Comparison of ENCODE assay signal across 9 cellular contexts in the genomic region with DNA sequence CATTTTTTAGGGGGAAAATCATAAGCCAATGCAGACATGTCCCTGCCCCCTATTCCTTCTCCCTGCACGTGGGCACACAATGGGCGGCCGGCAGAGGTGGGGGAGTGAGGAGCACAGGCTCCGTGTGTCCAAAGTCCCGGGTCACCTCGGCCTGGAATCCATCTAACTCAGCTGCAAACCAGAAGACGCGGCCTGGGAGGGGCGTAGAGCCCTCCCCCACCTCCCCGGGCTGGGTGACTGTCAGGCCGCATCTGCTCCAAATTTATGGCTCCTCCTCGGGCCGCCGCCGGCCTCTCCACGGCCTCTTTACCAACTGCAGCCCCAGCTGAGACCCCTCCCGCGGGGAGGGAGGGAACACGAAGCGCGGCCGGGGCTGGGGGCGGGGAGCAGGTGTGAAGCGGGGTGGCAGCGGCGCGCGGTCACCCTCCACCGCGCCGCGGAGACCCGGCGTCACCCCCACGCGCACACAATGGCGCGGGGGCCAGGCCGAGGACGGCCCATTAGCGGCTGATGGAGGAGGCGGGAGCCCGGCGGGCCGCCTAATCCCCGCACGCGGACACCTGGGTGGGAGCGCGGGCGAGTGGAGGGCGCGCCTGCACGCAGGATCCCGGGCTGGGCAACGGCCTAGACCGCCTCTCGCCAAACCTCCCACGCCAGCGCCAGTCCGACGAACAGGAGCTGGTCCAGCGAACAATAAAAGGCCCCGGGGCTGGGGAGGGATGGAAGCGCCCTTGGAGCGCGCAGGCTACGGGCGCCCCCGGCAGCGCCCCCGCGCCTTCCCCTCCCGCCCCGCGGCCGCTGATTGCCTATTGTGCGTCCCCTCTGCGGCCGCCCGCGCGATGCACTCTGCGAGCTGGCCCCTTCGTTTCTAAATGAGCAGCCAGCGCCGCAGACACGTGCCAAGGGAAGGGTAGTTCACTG. TPM values are rescaled to one million over a fixed set of nuclear protein-coding genes. Genes with fewer than 3 reads are reported as not detected.
DNase-seq lines count a peak whose midpoint lies in the region; ATAC-seq, FAIRE-seq and TF ChIP-seq lines count a peak whose summit lies in the region.
"Had no signal": no experiment of that assay in that cellular context is flagged by ENCODE, and none has a peak within 500 bp of the region (broad histone marks: within the 10 kb centered on the region; RNA-seq: fewer than 3 reads in every experiment).

No MANE protein-coding gene starts in this region.

- peak; percentile 36 for DNase-seq in AG20443 (ENCODE audit: low spot score)
- no peak for DNase-seq in colonic mucosa
- peak; percentile 73 for DNase-seq in nephron progenitor cell
- DNase-seq in omental fat pad (ENCODE audit: low spot score), result no peak
- DNase-seq in H4 (ENCODE audit: low spot score), result no peak
- DNase-seq in natural killer cell, result no peak
- DNase-seq in small intestine, result no peak

- no peak overlapping the region for H3K27ac Mint-ChIP-seq in nephron progenitor cell
- no peak overlapping the region for H3K27ac Mint-ChIP-seq in natural killer cell

- H3K36me3 Mint-ChIP-seq in nephron progenitor cell (ENCODE audit: low read depth) (no peaks in the 10 kb centered on the region), natural killer cell (no peaks in the 10 kb centered on the region)

- H3K36me3 ChIP-seq in HUES64 (ENCODE audit: insufficient read depth, low read length), result no peaks in the 10 kb centered on the region
- H3K36me3 ChIP-seq in colonic mucosa, result no peaks in the 10 kb centered on the region
- H3K36me3 ChIP-seq in small intestine (ENCODE audit: control insufficient read depth in 2 of 2, insufficient read depth in 2 of 2, low read length in 2 of 2), result no peaks in the 10 kb centered on the region

- H3K4me3 Mint-ChIP-seq in nephron progenitor cell (peak overlapping the region; percentile 68), natural killer cell (no peak overlapping the region)

- H3K4me1 ChIP-seq in HUES64 (ENCODE audit: insufficient read depth, low read length) (peaks cover 9% of the 10 kb centered on the region; the same call in 1 of the 2 replicates), colonic mucosa (peaks cover 11% of the 10 kb centered on the region), small intestine (ENCODE audit: control insufficient read depth in 2 of 2, insufficient read depth in 1 of 2, low read depth in 1 of 2, low read length in 1 of 2) (no peaks in the 10 kb centered on the region)

- H3K4me3 ChIP-seq in HUES64 (ENCODE audit: low read length) (peak overlapping the region; percentile 28), colonic mucosa (peak overlapping the region; percentile 22), small intestine (ENCODE audit: low read depth in 1 of 2, low read length in 2 of 2) (peak overlapping the region in 1 of 2 donors; percentile 27)

- H3K27me3 ChIP-seq in HUES64 (ENCODE audit: insufficient read depth, low read length) (peaks cover 87% of the 10 kb centered on the region), colonic mucosa (peaks cover 67% of the 10 kb centered on the region), small intestine (ENCODE audit: control insufficient read depth in 2 of 2, insufficient read depth in 2 of 2, low read length in 2 of 2) (peaks cover 6 to 39% of the 10 kb centered on the region in 2 donors)

- peaks cover 39% of the 10 kb centered on the region for H3K4me1 Mint-ChIP-seq in nephron progenitor cell
- H3K4me1 Mint-ChIP-seq in natural killer cell, result peaks cover 6 to 9% of the 10 kb centered on the region in 2 donors

- 1% methylated on average over 88 of the region's 88 CpGs for WGBS in HUES64
- WGBS in small intestine, 3 donors, result 0 to 2% (median 1%) methylated on average over 71 to 88 of the region's 88 CpGs

- FAIRE-seq in small intestine (lab: Jason Lieb, UNC), result no peak

- TF ChIP-seq CTCF in colonic mucosa (IDR thresholded peaks at IDR 0.05) (no peak), nephron progenitor cell (IDR thresholded peaks at IDR 0.05) (no peak), omental fat pad (IDR thresholded peaks at IDR 0.05) (no peak), natural killer cell (IDR thresholded peaks at IDR 0.05) (no peak)

- intact Hi-C loops in colonic mucosa (cut with DNase I), result loop anchor here (5.0 to 10.0 kb wide), 3 partner anchors 37 to 197 kb away; partner anchors contain the start of genes ESAM and MSANTD2
- intact Hi-C loops in natural killer cell (cut with micrococcal nuclease), result loop anchor here (10.0 kb wide), 1 partner anchor 75 kb away; the partner anchor contains the start of gene ESAM

- peaks cover 6% of the 10 kb centered on the region for H3K9me3 Mint-ChIP-seq in nephron progenitor cell
- H3K9me3 Mint-ChIP-seq in natural killer cell, result no peaks in the 10 kb centered on the region

- ATAC-seq in omental fat pad (ENCODE audit: low FRiP score) (no peak), natural killer cell (no peak)

- H3K27ac ChIP-seq in HUES64 (ENCODE audit: low read depth, low read length), result no peak overlapping the region
- no peak overlapping the region for H3K27ac ChIP-seq in colonic mucosa
- no peak overlapping the region for H3K27ac ChIP-seq in small intestine (ENCODE audit: low read depth in 1 of 2, low read length in 1 of 2)

- H3K27me3 Mint-ChIP-seq in nephron progenitor cell (ENCODE audit: low read depth, poor library complexity), result peaks cover 49% of the 10 kb centered on the region
- peaks cover 52 to 67% of the 10 kb centered on the region in 2 donors for H3K27me3 Mint-ChIP-seq in natural killer cell (ENCODE audit: low read depth in 2 of 2)

- no peaks in the 10 kb centered on the region for H3K9me3 ChIP-seq in HUES64 (ENCODE audit: insufficient read depth, low read depth, low read length)
- no peaks in the 10 kb centered on the region for H3K9me3 ChIP-seq in colonic mucosa
- H3K9me3 ChIP-seq in small intestine (ENCODE audit: control insufficient read depth, low read depth), result no peaks in the 10 kb centered on the region

- H3K9ac ChIP-seq in HUES64 (ENCODE audit: low read depth, low read length), result no peak overlapping the region
- H3K9ac ChIP-seq in colonic mucosa (ENCODE audit: low read depth in 2 of 2, low read length in 2 of 2), result peak overlapping the region in 1 of 2 donors; percentile 39

RNA-seq across cellular contexts. Expression of gene ROBO3, which starts 25.9 kb away (rescaled TPM):
- polyA plus RNA-seq in HUES64 (2013, experiment 1 of 2), result 4.9 TPM
- 10.1 TPM for polyA plus RNA-seq in HUES64 (2013, experiment 2 of 2)
- 1 to 10 TPM; 7.8 to 8.0 TPM for total RNA-seq in colonic mucosa
- 10 to 100 TPM; 24.5 to 71.5 (median 27.9) TPM for total RNA-seq in omental fat pad
- 8.9 and 9.4 TPM in 2 replicates for total RNA-seq in H4 (2014; rRNA removed; shearing (Covaris generic))
- 10 to 100 TPM; 16.9 to 23.8 (median 22.7) TPM for total RNA-seq in natural killer cell
- polyA plus RNA-seq in small intestine, result 10 to 100 TPM in 2 of 3 donors, 1 to 10 TPM in 1; 4.5 to 11.6 (median 11.2) TPM

RNA-seq across cellular contexts. Expression of gene MSANTD2, which starts 39.1 kb away (rescaled TPM):
- 11.9 TPM for polyA plus RNA-seq in HUES64 (2013, experiment 1 of 2)
- 8.8 TPM for polyA plus RNA-seq in HUES64 (2013, experiment 2 of 2)
- total RNA-seq in colonic mucosa (10 to 100 TPM in 1 of 2 donors, 1 to 10 TPM in 1; 7.0 to 12.7 TPM), omental fat pad (10 to 100 TPM; 12.9 to 27.1 (median 16.2) TPM), natural killer cell (10 to 100 TPM; 10.1 to 14.1 (median 13.3) TPM)
- 10.7 and 13.2 TPM in 2 replicates for total RNA-seq in H4 (2014; rRNA removed; shearing (Covaris generic))
- polyA plus RNA-seq in small intestine, result 1 to 10 TPM; 4.4 to 6.5 (median 6.2) TPM

RNA-seq across cellular contexts. Expression of gene ROBO4, which starts 58.4 kb away (rescaled TPM):
- not detected for polyA plus RNA-seq in HUES64 (2013, experiment 1 of 2)
- 0.19 TPM for polyA plus RNA-seq in HUES64 (2013, experiment 2 of 2)
- total RNA-seq in colonic mucosa (1 to 10 TPM; 4.0 to 5.0 TPM), omental fat pad (100 to 1,000 TPM in 1 of 4 donors, 10 to 100 TPM in 3; 31.7 to 152 (median 75.2) TPM), natural killer cell (not detected)
- total RNA-seq in H4 (2014; rRNA removed; shearing (Covaris generic)), result 0.06 TPM in 1 of 2 replicates, not detected in the other
- 1 to 10 TPM in 2 of 3 donors, under 1 TPM in 1; 0.45 to 8.9 (median 1.4) TPM for polyA plus RNA-seq in small intestine
- total RNA-seq: NCI-H460 had no signal

Comparison
In these comparisons a context has a peak if more than half of its experiments do, and no peak if none do; other contexts are left out.
1. DNase-seq: peak in AG20443 (single experiment) and nephron progenitor cell (single experiment); none in colonic mucosa (single experiment), omental fat pad (single experiment), H4 (single experiment), natural killer cell (single experiment) and small intestine (single experiment).
2. RNA of gene ROBO4, which starts 58.4 kb away (total RNA-seq): 31.7 to 152 TPM in omental fat pad; 4.0 to 5.0 TPM in colonic mucosa, 0.06 TPM in H4 and not detected in natural killer cell; every median in the first group is over 4 times any median in the second.